Comparison of ENCODE assay signal across 8 cellular contexts in genomic region chr2:9095690-9096089, GRCh38.
A peak's percentile ranks its signal among the peaks of the same experiment; 100 is the strongest.
DNase-seq lines count a peak whose midpoint lies in the region; ATAC-seq and TF ChIP-seq lines count a peak whose summit lies in the region.

No MANE protein-coding gene starts in this region.

- H4K20me1 ChIP-seq in hepatocyte (ENCODE audit: insufficient read depth, poor library complexity, severe bottlenecking): no peaks in the 10 kb centered on the region

- WGBS in hepatocyte (ENCODE audit: low lambda C conversion rate, missing lambda C conversion rate): 29% methylated on average over 17 of the region's 21 CpGs

- no peak overlapping the region for H2AFZ ChIP-seq in hepatocyte

- peak overlapping the region in 3 of 5 experiments; percentile 36 to 87 (median 61) for H3K27ac Mint-ChIP-seq in brain
- no peak overlapping the region for H3K27ac Mint-ChIP-seq in activated T-cell treated with anti-CD3 and anti-CD28 coated beads, Interleukin-2, amount 50 U/mL, for 24 hours
- no peak overlapping the region for H3K27ac Mint-ChIP-seq in CD8-positive, alpha-beta T cell
- H3K27ac Mint-ChIP-seq in T-helper 17 cell: no peak overlapping the region

- H3K4me3 ChIP-seq in hepatocyte: no peak overlapping the region
- H3K4me3 ChIP-seq in CD8-positive, alpha-beta T cell (ENCODE audit: low read depth, low read length): no peak overlapping the region

- no peak for ATAC-seq in CD8-positive, alpha-beta T cell
- no peak for ATAC-seq in T-helper 17 cell

- H3K36me3 Mint-ChIP-seq in brain (no peaks in the 10 kb centered on the region), T-helper 17 cell (ENCODE audit: low read depth) (peaks cover 5% of the 10 kb centered on the region)
- no peaks in the 10 kb centered on the region for H3K36me3 Mint-ChIP-seq in activated T-cell treated with anti-CD3 and anti-CD28 coated beads, Interleukin-2, amount 50 U/mL, for 24 hours (ENCODE audit: low read depth)
- no peaks in the 10 kb centered on the region for H3K36me3 Mint-ChIP-seq in CD8-positive, alpha-beta T cell

- H3K27me3 ChIP-seq in hepatocyte: no peaks in the 10 kb centered on the region
- peaks cover 7% of the 10 kb centered on the region for H3K27me3 ChIP-seq in CD8-positive, alpha-beta T cell (ENCODE audit: insufficient read depth, low read length)

- H3K27me3 Mint-ChIP-seq in brain (peaks cover 13% of the 10 kb centered on the region), T-helper 17 cell (peaks cover 46% of the 10 kb centered on the region)
- H3K27me3 Mint-ChIP-seq in activated T-cell treated with anti-CD3 and anti-CD28 coated beads, Interleukin-2, amount 50 U/mL, for 24 hours: peaks cover 48% of the 10 kb centered on the region
- peaks cover 39% of the 10 kb centered on the region for H3K27me3 Mint-ChIP-seq in CD8-positive, alpha-beta T cell (ENCODE audit: low read depth)

- POLR2A ChIA-PET in CD8-positive, alpha-beta T cell (lab: Charles Lee): no interaction called here

- TF ChIP-seq CTCF in brain (conservative IDR thresholded peaks at IDR 0.05) (no peak), hepatocyte (IDR thresholded peaks at IDR 0.05; ENCODE audit: poor library complexity) (no peak)
- TF ChIP-seq CTCF in CD8-positive, alpha-beta T cell (IDR thresholded peaks at IDR 0.05): no peak

- peaks cover 0 to 4% (median 0%) of the 10 kb centered on the region in 5 experiments for H3K9me3 Mint-ChIP-seq in brain
- H3K9me3 Mint-ChIP-seq in activated T-cell treated with anti-CD3 and anti-CD28 coated beads, Interleukin-2, amount 50 U/mL, for 24 hours: no peaks in the 10 kb centered on the region
- no peaks in the 10 kb centered on the region for H3K9me3 Mint-ChIP-seq in CD8-positive, alpha-beta T cell

- H3K9me3 ChIP-seq in hepatocyte (ENCODE audit: low read depth) (no peaks in the 10 kb centered on the region), T-helper 17 cell (ENCODE audit: control insufficient read depth, low read length, poor library complexity, severe bottlenecking) (no peaks in the 10 kb centered on the region)
- H3K9me3 ChIP-seq in CD8-positive, alpha-beta T cell (ENCODE audit: low read length): no peaks in the 10 kb centered on the region

- no peaks in the 10 kb centered on the region for H3K9me2 ChIP-seq in hepatocyte (replicated peaks; ENCODE audit: insufficient read depth)

- no peaks in the 10 kb centered on the region for H3K36me3 ChIP-seq in hepatocyte (replicated peaks; ENCODE audit: insufficient read depth, low read depth)
- no peaks in the 10 kb centered on the region for H3K36me3 ChIP-seq in CD8-positive, alpha-beta T cell (ENCODE audit: insufficient read depth, low read length)

- no peaks in the 10 kb centered on the region for H3K79me2 ChIP-seq in hepatocyte

- CTCF ChIA-PET in CD8-positive, alpha-beta T cell (lab: Charles Lee): no interaction called here

- no peak overlapping the region for H3K27ac ChIP-seq in hepatocyte
- no peak overlapping the region for H3K27ac ChIP-seq in CD8-positive, alpha-beta T cell (ENCODE audit: low read depth, low read length)

- intact Hi-C loops in posterior cingulate gyrus (cut with DNase I): loop anchor here (5.0 kb wide), 1 partner anchor 223 kb away; no protein-coding TSS in a partner anchor
- intact Hi-C loops in CD8-positive, alpha-beta T cell (cut with DNase I, micrococcal nuclease): no loop called here

- H3K4me3 Mint-ChIP-seq in brain: peak overlapping the region in 1 of 5 experiments; percentile 27
- H3K4me3 Mint-ChIP-seq in activated T-cell treated with anti-CD3 and anti-CD28 coated beads, Interleukin-2, amount 50 U/mL, for 24 hours: no peak overlapping the region
- no peak overlapping the region for H3K4me3 Mint-ChIP-seq in CD8-positive, alpha-beta T cell
- H3K4me3 Mint-ChIP-seq in T-helper 17 cell: no peak overlapping the region

- H3K4me1 Mint-ChIP-seq in brain (peaks cover 31% of the 10 kb centered on the region), T-helper 17 cell (peaks cover 7% of the 10 kb centered on the region)
- H3K4me1 Mint-ChIP-seq in activated T-cell treated with anti-CD3 and anti-CD28 coated beads, Interleukin-2, amount 50 U/mL, for 24 hours (ENCODE audit: low read depth): peaks cover 10% of the 10 kb centered on the region
- H3K4me1 Mint-ChIP-seq in CD8-positive, alpha-beta T cell (ENCODE audit: low read depth): peaks cover 8% of the 10 kb centered on the region

- H3K4me2 ChIP-seq in hepatocyte: peak overlapping the region; percentile 29

- DNase-seq in CMK (ENCODE audit: low read depth): peak; percentile 74
- DNase-seq in hepatocyte (ENCODE audit: low spot score): peak; percentile 39
- DNase-seq in posterior cingulate gyrus: peak; percentile 35 to 93 (median 64)
- no peak for DNase-seq in activated T-cell treated with anti-CD3 and anti-CD28 coated beads, Interleukin-2, amount 50 U/mL, for 24 hours
- DNase-seq in CD8-positive, alpha-beta T cell: no peak
- DNase-seq in T-helper 17 cell: no peak
- DNase-seq in NCI-H2171 (lab: John Stamatoyannopoulos, UW): no peak

- H3K4me1 ChIP-seq in hepatocyte (ENCODE audit: insufficient read depth): peaks cover 4% of the 10 kb centered on the region
- H3K4me1 ChIP-seq in CD8-positive, alpha-beta T cell (ENCODE audit: insufficient read depth, low read length): peaks cover 4% of the 10 kb centered on the region

Comparison
In these comparisons a context has a peak if more than half of its experiments do, and no peak if none do; other contexts are left out.
1. DNase-seq: peak in CMK (single experiment), hepatocyte (single experiment) and posterior cingulate gyrus (10 of 10); none in activated T-cell treated with anti-CD3 and anti-CD28 coated beads, Interleukin-2, amount 50 U/mL, for 24 hours (single experiment), CD8-positive, alpha-beta T cell (0 of 7), T-helper 17 cell (0 of 3) and NCI-H2171 (single experiment).
2. H3K27ac Mint-ChIP-seq: peak in brain (3 of 5); none in activated T-cell treated with anti-CD3 and anti-CD28 coated beads, Interleukin-2, amount 50 U/mL, for 24 hours (single experiment), CD8-positive, alpha-beta T cell (single experiment) and T-helper 17 cell (single experiment).